In the genomic region with DNA sequence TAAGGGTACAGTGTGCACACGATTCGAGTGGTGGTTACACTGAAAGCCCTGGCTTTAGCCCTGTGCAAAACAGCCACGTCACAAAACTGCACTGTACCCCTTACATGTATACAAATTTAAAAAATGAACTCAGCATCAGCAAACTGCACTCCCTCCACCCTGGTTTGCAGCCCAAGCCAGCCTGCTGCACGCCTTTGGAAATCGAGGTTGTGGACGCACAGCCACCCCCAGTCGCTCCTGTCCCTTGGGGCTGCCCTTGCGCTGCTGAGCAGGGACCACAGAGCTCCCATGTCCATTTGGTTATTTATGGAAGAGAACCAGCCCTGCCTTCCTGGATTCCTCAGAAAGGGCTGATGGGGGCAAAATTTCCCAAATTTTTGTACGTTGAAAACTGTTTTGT, we compare ENCODE assay signal across 15 cellular contexts.
DNase-seq lines count a peak whose midpoint lies in the region; ATAC-seq and TF ChIP-seq lines count a peak whose summit lies in the region.
"Had no signal": no experiment of that assay in that cellular context is flagged by ENCODE, and none has a peak within 500 bp of the region (broad histone marks: within the 10 kb centered on the region; RNA-seq: fewer than 3 reads in every experiment).

No MANE protein-coding gene starts in this region.

- no peak for TF ChIP-seq POLR2A in transverse colon (IDR thresholded peaks at IDR 0.05)

- no peaks in the 10 kb centered on the region for H3K27me3 Mint-ChIP-seq in activated naive CD4-positive, alpha-beta T cell treated with anti-CD3 and anti-CD28 coated beads for 36 hours (ENCODE audit: low read depth)
- H3K27me3 Mint-ChIP-seq: CD4-positive, alpha-beta memory T cell; IgD-negative memory B cell had no signal

- H3K27me3 ChIP-seq in ascending aorta (no peaks in the 10 kb centered on the region), transverse colon (no peaks in the 10 kb centered on the region)
- H3K27me3 ChIP-seq: BE2C had no signal

- peak; percentile 2 for DNase-seq in activated naive CD4-positive, alpha-beta T cell treated with anti-CD3 and anti-CD28 coated beads for 36 hours
- DNase-seq in activated naive CD4-positive, alpha-beta T cell treated with anti-CD3 and anti-CD28 coated beads, Interleukin-2, amount 50 U/mL, for 72 hours (ENCODE audit: low spot score in 2 of 2) = no peak
- DNase-seq in ascending aorta (ENCODE audit: low spot score in 2 of 2) (no peak), mesenteric fat pad (ENCODE audit: low spot score) (peak; percentile 74), transverse colon (no peak), GM19240 (ENCODE audit: insufficient read length, low spot score) (no peak), coronary artery (ENCODE audit: low spot score) (no peak), dedifferentiated amniotic fluid mesenchymal stem cell (ENCODE audit: extremely low spot score) (no peak)
- DNase-seq: 8988T; BE2C; CD4-positive, alpha-beta memory T cell; HCEC 1CT; NCI-H187 treated with DMSO at 0.1 percent for 48 hours; NCI-H69 had no signal

- no peak for TF ChIP-seq EP300 in transverse colon (IDR thresholded peaks at IDR 0.05; ENCODE audit: low read depth)

- peaks cover 12% of the 10 kb centered on the region for H3K4me1 Mint-ChIP-seq in activated naive CD4-positive, alpha-beta T cell treated with anti-CD3 and anti-CD28 coated beads for 36 hours (ENCODE audit: low read depth)

- H3K4me1 ChIP-seq in ascending aorta = peaks cover 26 to 50% of the 10 kb centered on the region in 2 donors
- peaks cover 27 to 56% (median 43%) of the 10 kb centered on the region in 4 donors for H3K4me1 ChIP-seq in transverse colon
- H3K4me1 ChIP-seq: BE2C had no signal

- H3K4me3 ChIP-seq in ascending aorta = no peak overlapping the region
- no peak overlapping the region for H3K4me3 ChIP-seq in transverse colon
- no peak overlapping the region for H3K4me3 ChIP-seq in coronary artery

- TF ChIP-seq CTCF in ascending aorta (IDR thresholded peaks at IDR 0.05) (no peak), transverse colon (IDR thresholded peaks at IDR 0.05) (no peak), coronary artery (IDR thresholded peaks at IDR 0.05) (no peak)

- intact Hi-C loops in activated naive CD4-positive, alpha-beta T cell treated with anti-CD3 and anti-CD28 coated beads for 36 hours (cut with micrococcal nuclease) = loop anchor here (10.0 kb wide), 1 partner anchor 252 kb away; no protein-coding TSS in a partner anchor
- intact Hi-C loops in ascending aorta (cut with DNase I) (no loop called here), transverse colon (cut with DNase I; ENCODE audit: low total_unique reads) (no loop called here)

- in situ Hi-C loops in transverse colon (cut with MboI; ENCODE audit: low pct_ligation_motif_present in 1 of 4, low pct_unique_long_range_greater_than_20kb in 1 of 4, low sequenced_read_pairs in 3 of 4) = loop anchor here (5.0 to 25.0 kb wide), 8 partner anchors 99 to 399 kb away; partner anchors contain the start of genes INPP5A (in 2 of the 4) and PWWP2B (in 1 of the 4)

- no peaks in the 10 kb centered on the region for H3K36me3 Mint-ChIP-seq in activated naive CD4-positive, alpha-beta T cell treated with anti-CD3 and anti-CD28 coated beads for 36 hours (ENCODE audit: low read depth)
- H3K36me3 Mint-ChIP-seq in activated naive CD4-positive, alpha-beta T cell treated with anti-CD3 and anti-CD28 coated beads, Interleukin-2, amount 50 U/mL, for 72 hours = no peaks in the 10 kb centered on the region
- H3K36me3 Mint-ChIP-seq: CD4-positive, alpha-beta memory T cell had no signal

- H3K9me3 ChIP-seq in ascending aorta (no peaks in the 10 kb centered on the region), transverse colon (no peaks in the 10 kb centered on the region)
- H3K9me3 ChIP-seq: BE2C had no signal

- no peak overlapping the region for H3K4me3 Mint-ChIP-seq in activated naive CD4-positive, alpha-beta T cell treated with anti-CD3 and anti-CD28 coated beads for 36 hours
- H3K4me3 Mint-ChIP-seq: CD4-positive, alpha-beta memory T cell had no signal

- no peak overlapping the region for H3K27ac Mint-ChIP-seq in activated naive CD4-positive, alpha-beta T cell treated with anti-CD3 and anti-CD28 coated beads for 36 hours
- no peak overlapping the region for H3K27ac Mint-ChIP-seq in activated naive CD4-positive, alpha-beta T cell treated with anti-CD3 and anti-CD28 coated beads, Interleukin-2, amount 50 U/mL, for 72 hours
- H3K27ac Mint-ChIP-seq: CD4-positive, alpha-beta memory T cell had no signal

- no peaks in the 10 kb centered on the region for H3K36me3 ChIP-seq in ascending aorta
- no peaks in the 10 kb centered on the region for H3K36me3 ChIP-seq in transverse colon
- H3K36me3 ChIP-seq: BE2C had no signal

- peak overlapping the region; percentile 45 to 48 for H3K27ac ChIP-seq in ascending aorta
- peak overlapping the region in 3 of 4 donors; percentile 1 to 32 (median 29) for H3K27ac ChIP-seq in transverse colon
- H3K27ac ChIP-seq in coronary artery = no peak overlapping the region

- peaks cover 2% of the 10 kb centered on the region for H3K9me3 Mint-ChIP-seq in activated naive CD4-positive, alpha-beta T cell treated with anti-CD3 and anti-CD28 coated beads for 36 hours
- no peaks in the 10 kb centered on the region for H3K9me3 Mint-ChIP-seq in activated naive CD4-positive, alpha-beta T cell treated with anti-CD3 and anti-CD28 coated beads, Interleukin-2, amount 50 U/mL, for 72 hours
- H3K9me3 Mint-ChIP-seq: CD4-positive, alpha-beta memory T cell had no signal

- CTCF ChIA-PET in activated naive CD4-positive, alpha-beta T cell treated with anti-CD3 and anti-CD28 coated beads for 36 hours (lab: Charles Lee) = interaction anchor here (0.6 to 1.7 kb wide), 4 partner anchors 100 to 448 kb away, joined by 3 to 8 read pairs (median 4); no protein-coding TSS in a partner anchor

- no peak for ATAC-seq in activated naive CD4-positive, alpha-beta T cell treated with anti-CD3 and anti-CD28 coated beads, Interleukin-2, amount 50 U/mL, for 72 hours

- WGBS in transverse colon (ENCODE audit: low coverage in 1 of 2), 2 donors = 50 to 88% methylated on average over 1 to 9 of the region's 9 CpGs

Comparison
In these comparisons a context has a peak if more than half of its experiments do, and no peak if none do; other contexts are left out.
1. DNase-seq: peak in activated naive CD4-positive, alpha-beta T cell treated with anti-CD3 and anti-CD28 coated beads for 36 hours (single experiment) and mesenteric fat pad (single experiment); none in activated naive CD4-positive, alpha-beta T cell treated with anti-CD3 and anti-CD28 coated beads, Interleukin-2, amount 50 U/mL, for 72 hours (0 of 2), ascending aorta (0 of 2), transverse colon (single experiment), GM19240 (single experiment), coronary artery (single experiment) and dedifferentiated amniotic fluid mesenchymal stem cell (single experiment).
2. H3K27ac ChIP-seq: peak in ascending aorta (2 of 2) and transverse colon (3 of 4); none in coronary artery (0 of 2).